Comparison of ENCODE assay signal across 20 cellular contexts in genomic region chr15:69725957-69726356, GRCh38.
DNase-seq lines count a peak whose midpoint lies in the region; ATAC-seq and TF ChIP-seq lines count a peak whose summit lies in the region.
"Had no signal": no experiment of that assay in that cellular context is flagged by ENCODE, and none has a peak within 500 bp of the region (broad histone marks: within the 10 kb centered on the region; RNA-seq: fewer than 3 reads in every experiment).

No MANE protein-coding gene starts in this region.

- H3K27ac Mint-ChIP-seq in activated CD8-positive, alpha-beta T cell treated with anti-CD3 and anti-CD28 coated beads, Interleukin-2, amount 10 ng/mL, durations not matched to agents 7 days and 5 days = peak overlapping the region; percentile 48
- H3K27ac Mint-ChIP-seq in activated CD8-positive, alpha-beta T cell treated with anti-CD3 and anti-CD28 coated beads for 36 hours = no peak overlapping the region
- H3K27ac Mint-ChIP-seq: activated CD4-positive, alpha-beta T cell treated with anti-CD3 and anti-CD28 coated beads for 36 hours; activated naive CD8-positive, alpha-beta T cell; CD8-positive, alpha-beta T cell; T-helper 1 cell treated with Interleukin-12 subunit alpha and Interleukin-12 subunit beta and Interleukin-4 antibody, amounts not matched to agents 30 μg/mL and 1 μg/mL, for 36 hours had no signal

- H3K27ac ChIP-seq in left ventricle myocardium inferior (replicated peaks) (peak overlapping the region; percentile 27), spleen (peak overlapping the region in 7 of 8 donors; percentile 71 to 92 (median 89)), smooth muscle cell (ENCODE audit: low read depth) (no peak overlapping the region)
- H3K27ac ChIP-seq: 22Rv1 had no signal

- H3K4me3 ChIP-seq in left ventricle myocardium inferior = no peak overlapping the region
- H3K4me3 ChIP-seq in spleen = peak overlapping the region in 1 of 8 donors; percentile 53
- H3K4me3 ChIP-seq in smooth muscle cell = no peak overlapping the region

- H3K9ac ChIP-seq in smooth muscle cell (ENCODE audit: low read depth) = no peak overlapping the region

- H3K27me3 ChIP-seq in left ventricle myocardium inferior (ENCODE audit: low read depth) (peaks cover 83% of the 10 kb centered on the region), spleen (replicated peaks in 1 of 7) (peaks cover 0 to 15% (median 0%) of the 10 kb centered on the region in 7 donors), smooth muscle cell (ENCODE audit: low read depth) (no peaks in the 10 kb centered on the region)

- no peaks in the 10 kb centered on the region for H3K9me3 ChIP-seq in left ventricle myocardium inferior (replicated peaks)
- H3K9me3 ChIP-seq in spleen = no peaks in the 10 kb centered on the region
- H3K9me3 ChIP-seq in smooth muscle cell (replicated peaks; ENCODE audit: low read depth) = no peaks in the 10 kb centered on the region

- H4K20me1 ChIP-seq in smooth muscle cell (ENCODE audit: low read depth) = no peaks in the 10 kb centered on the region

- peaks cover 2% of the 10 kb centered on the region for H3K27me3 Mint-ChIP-seq in activated CD8-positive, alpha-beta T cell treated with anti-CD3 and anti-CD28 coated beads, Interleukin-2, amount 10 ng/mL, durations not matched to agents 7 days and 5 days (ENCODE audit: low read depth)
- peaks cover 6% of the 10 kb centered on the region for H3K27me3 Mint-ChIP-seq in activated CD8-positive, alpha-beta T cell treated with anti-CD3 and anti-CD28 coated beads for 36 hours
- H3K27me3 Mint-ChIP-seq: activated naive CD8-positive, alpha-beta T cell had no signal

- TF ChIP-seq POLR2A in spleen (IDR thresholded peaks at IDR 0.05) = no peak

- POLR2A ChIA-PET in activated CD8-positive, alpha-beta T cell treated with anti-CD3 and anti-CD28 coated beads, Interleukin-2, amount 10 ng/mL, durations not matched to agents 7 days and 5 days (lab: Charles Lee) = no interaction called here
- POLR2A ChIA-PET in activated CD8-positive, alpha-beta T cell treated with anti-CD3 and anti-CD28 coated beads for 36 hours (lab: Charles Lee) = no interaction called here

- H3K4me2 ChIP-seq in smooth muscle cell = no peak overlapping the region

- no peak for TF ChIP-seq CTCF in activated CD8-positive, alpha-beta T cell treated with anti-CD3 and anti-CD28 coated beads for 36 hours (IDR thresholded peaks at IDR 0.05)
- TF ChIP-seq CTCF in left ventricle myocardium inferior (IDR thresholded peaks at IDR 0.05; ENCODE audit: borderline replicate concordance) (no peak), spleen (IDR thresholded peaks at IDR 0.05 in 8 of 11, conservative IDR thresholded peaks at IDR 0.05 in 3 of 11) (peak in 6 of 11 experiments; percentile 12 to 55 (median 28)), GM13976 (IDR thresholded peaks at IDR 0.05; ENCODE audit: borderline replicate concordance, control extremely low read depth, extremely low read depth, insufficient read depth, missing control alignments) (no peak), smooth muscle cell (IDR thresholded peaks at IDR 0.05; ENCODE audit: borderline replicate concordance, insufficient read depth, poor library complexity, severe bottlenecking) (no peak)

- no peak for DNase-seq in activated CD8-positive, alpha-beta T cell treated with anti-CD3 and anti-CD28 coated beads, Interleukin-2, amount 10 ng/mL, durations not matched to agents 7 days and 5 days
- DNase-seq in activated CD8-positive, alpha-beta T cell treated with anti-CD3 and anti-CD28 coated beads for 36 hours = no peak
- DNase-seq in SIG-M5 (lab: John Stamatoyannopoulos, UW) = peak; percentile 28
- DNase-seq in left ventricle myocardium inferior = peak; percentile 18
- DNase-seq in spleen = peak; percentile 86
- no peak for DNase-seq in GM13976 (ENCODE audit: low spot score)
- DNase-seq in smooth muscle cell (lab: John Stamatoyannopoulos, UW; ENCODE audit: unreplicated experiment) = no peak
- DNase-seq: activated CD4-positive, alpha-beta T cell treated with anti-CD3 and anti-CD28 coated beads for 36 hours; activated T-cell treated with anti-CD3 and anti-CD28 coated beads for 4 hours; CD8-positive, alpha-beta T cell; EL; HCEC 1CT; mesendoderm; NCI-H1436 treated with DMSO at 0.1 percent for 48 hours; occipital lobe had no signal

- H3F3A ChIP-seq in smooth muscle cell (ENCODE audit: low read depth) = peaks cover 6% of the 10 kb centered on the region

- 28 to 68% (median 57%) methylated on average over 2 of the region's 2 CpGs for WGBS in spleen, 5 donors
- 93% methylated on average over 2 of the region's 2 CpGs for WGBS in smooth muscle cell (ENCODE audit: low lambda C conversion rate)

- peaks cover 94% of the 10 kb centered on the region for H3K4me1 Mint-ChIP-seq in activated CD8-positive, alpha-beta T cell treated with anti-CD3 and anti-CD28 coated beads, Interleukin-2, amount 10 ng/mL, durations not matched to agents 7 days and 5 days (ENCODE audit: low read depth)
- peaks cover 50% of the 10 kb centered on the region for H3K4me1 Mint-ChIP-seq in activated CD8-positive, alpha-beta T cell treated with anti-CD3 and anti-CD28 coated beads for 36 hours (ENCODE audit: low read depth)

- H3K36me3 Mint-ChIP-seq in activated CD8-positive, alpha-beta T cell treated with anti-CD3 and anti-CD28 coated beads, Interleukin-2, amount 10 ng/mL, durations not matched to agents 7 days and 5 days (ENCODE audit: low read depth) = peaks cover 6% of the 10 kb centered on the region
- H3K36me3 Mint-ChIP-seq in activated CD8-positive, alpha-beta T cell treated with anti-CD3 and anti-CD28 coated beads for 36 hours (ENCODE audit: low read depth) = no peaks in the 10 kb centered on the region
- H3K36me3 Mint-ChIP-seq: activated naive CD8-positive, alpha-beta T cell; CD8-positive, alpha-beta T cell had no signal

- H3K4me1 ChIP-seq in left ventricle myocardium inferior (no peaks in the 10 kb centered on the region), spleen (peaks cover 9 to 83% (median 64%) of the 10 kb centered on the region in 6 donors), smooth muscle cell (ENCODE audit: low read depth) (no peaks in the 10 kb centered on the region)

- H3K36me3 ChIP-seq in left ventricle myocardium inferior (no peaks in the 10 kb centered on the region), spleen (no peaks in the 10 kb centered on the region), smooth muscle cell (ENCODE audit: low read depth) (no peaks in the 10 kb centered on the region)

- H3K79me2 ChIP-seq in smooth muscle cell (ENCODE audit: low read depth) = no peaks in the 10 kb centered on the region

- no peak overlapping the region for H2AFZ ChIP-seq in smooth muscle cell (ENCODE audit: low read depth)

- ATAC-seq in activated CD8-positive, alpha-beta T cell treated with anti-CD3 and anti-CD28 coated beads, Interleukin-2, amount 10 ng/mL, durations not matched to agents 7 days and 5 days = no peak
- ATAC-seq in activated CD8-positive, alpha-beta T cell treated with anti-CD3 and anti-CD28 coated beads for 36 hours = no peak
- no peak for ATAC-seq in HG02938 (IDR thresholded peaks at IDR 0.05; ENCODE audit: unreplicated experiment)
- ATAC-seq: CD8-positive, alpha-beta T cell; Panc1 had no signal

- intact Hi-C loops in activated CD8-positive, alpha-beta T cell treated with anti-CD3 and anti-CD28 coated beads for 36 hours (cut with micrococcal nuclease) = loop anchor here (10.0 kb wide), 2 partner anchors 151 to 369 kb away; partner anchors contain the start of gene TLE3
- intact Hi-C loops in left ventricle myocardium inferior (cut with micrococcal nuclease) = no loop called here
- intact Hi-C loops in spleen (cut with DNase I; ENCODE audit: low total_unique reads) = loop anchor here (10.0 kb wide), 1 partner anchor 369 kb away; the partner anchor contains the start of gene TLE3

- H3K4me3 Mint-ChIP-seq in activated CD8-positive, alpha-beta T cell treated with anti-CD3 and anti-CD28 coated beads, Interleukin-2, amount 10 ng/mL, durations not matched to agents 7 days and 5 days = no peak overlapping the region
- H3K4me3 Mint-ChIP-seq in activated CD8-positive, alpha-beta T cell treated with anti-CD3 and anti-CD28 coated beads for 36 hours = no peak overlapping the region
- H3K4me3 Mint-ChIP-seq: activated CD4-positive, alpha-beta T cell treated with anti-CD3 and anti-CD28 coated beads for 36 hours; activated naive CD8-positive, alpha-beta T cell; CD8-positive, alpha-beta T cell; T-helper 1 cell treated with Interleukin-12 subunit alpha and Interleukin-12 subunit beta and Interleukin-4 antibody, amounts not matched to agents 30 μg/mL and 1 μg/mL, for 36 hours had no signal

- H3K9me3 Mint-ChIP-seq in activated CD8-positive, alpha-beta T cell treated with anti-CD3 and anti-CD28 coated beads, Interleukin-2, amount 10 ng/mL, durations not matched to agents 7 days and 5 days (ENCODE audit: insufficient read depth) = no peaks in the 10 kb centered on the region
- no peaks in the 10 kb centered on the region for H3K9me3 Mint-ChIP-seq in activated CD8-positive, alpha-beta T cell treated with anti-CD3 and anti-CD28 coated beads for 36 hours
- H3K9me3 Mint-ChIP-seq: CD8-positive, alpha-beta T cell; T-helper 1 cell treated with Interleukin-12 subunit alpha and Interleukin-12 subunit beta and Interleukin-4 antibody, amounts not matched to agents 30 μg/mL and 1 μg/mL, for 36 hours had no signal

- in situ Hi-C loops in GM13976 (cut with MboI; ENCODE audit: low sequenced_read_pairs, unreplicated experiment) = loop anchor here (25.0 kb wide), 1 partner anchor 761 kb away; no protein-coding TSS in a partner anchor

- CTCF ChIA-PET in activated CD8-positive, alpha-beta T cell treated with anti-CD3 and anti-CD28 coated beads, Interleukin-2, amount 10 ng/mL, durations not matched to agents 7 days and 5 days (lab: Charles Lee) = interaction anchor here (1.8 kb wide), 1 partner anchor 32 kb away, joined by 4 read pairs; no protein-coding TSS in a partner anchor
- CTCF ChIA-PET in activated CD8-positive, alpha-beta T cell treated with anti-CD3 and anti-CD28 coated beads for 36 hours (lab: Charles Lee) = no interaction called here

Comparison
In these comparisons a context has a peak if more than half of its experiments do, and no peak if none do; other contexts are left out.
1. DNase-seq: peak in SIG-M5 (single experiment), left ventricle myocardium inferior (single experiment) and spleen (single experiment); none in activated CD8-positive, alpha-beta T cell treated with anti-CD3 and anti-CD28 coated beads, Interleukin-2, amount 10 ng/mL, durations not matched to agents 7 days and 5 days (single experiment), activated CD8-positive, alpha-beta T cell treated with anti-CD3 and anti-CD28 coated beads for 36 hours (single experiment), GM13976 (single experiment) and smooth muscle cell (single experiment).
2. CTCF ChIP-seq: peak in spleen (6 of 11); none in activated CD8-positive, alpha-beta T cell treated with anti-CD3 and anti-CD28 coated beads for 36 hours (single experiment), left ventricle myocardium inferior (single experiment), GM13976 (single experiment) and smooth muscle cell (single experiment).